In genomic region chr1:175415133-175415712, GRCh38 we compare ENCODE assay signal across 19 cellular contexts.
"Had no signal": no experiment of that assay in that cellular context is flagged by ENCODE, and none has a peak within 500 bp of the region (broad histone marks: within the 10 kb centered on the region; RNA-seq: fewer than 3 reads in every experiment).

No MANE protein-coding gene starts in this region.

- DNase-seq: IMR-90, Kasumi-1, MM.1S, NCI-H1092 treated with DMSO at 0.1 percent for 48 hours, NCI-H1417, NCI-H1436 treated with DMSO at 0.1 percent for 48 hours, NCI-H1694, NCI-H187 treated with DMSO at 0.1 percent for 48 hours, NCI-H2029 treated with DMSO at 0.1 percent for 48 hours, NCI-H2171 treated with DMSO at 0.1 percent for 48 hours, NCI-H526 treated with DMSO at 0.1 percent for 48 hours, NCI-H774, Right ventricle myocardium superior, RPMI8226, SIG-M5 had no signal

- H3K4me3 ChIP-seq: SJSA1, SK-N-MC had no signal

- H3K9ac ChIP-seq: KMS-11 had no signal

- H3K27ac ChIP-seq: KMS-11, SJSA1, SK-N-MC had no signal

- H3K9me3 ChIP-seq: SJSA1 had no signal

- H3K4me1 ChIP-seq: SJSA1 had no signal

- H3K36me3 ChIP-seq: SJSA1 had no signal

- FAIRE-seq: RCC 7860 had no signal

- H3K4me2 ChIP-seq: KMS-11 had no signal
